ENCODE assay signal across 8 cellular contexts in genomic region chr2:72887032-72887835, GRCh38. TPM values are rescaled to one million over a fixed set of nuclear protein-coding genes. Genes with fewer than 3 reads are reported as not detected.
DNase-seq lines count a peak whose midpoint lies in the region; ATAC-seq and TF ChIP-seq lines count a peak whose summit lies in the region.

TSS of gene SPR (plus strand) at chr2:72887408. CDS start at chr2:72887433, 25 bp downstream.

- no peaks in the 10 kb centered on the region for H3K9me3 ChIP-seq in lower lobe of right lung

- POLR2A ChIA-PET in activated CD4-positive, alpha-beta memory T cell treated with anti-CD3 and anti-CD28 coated beads for 36 hours (lab: Charles Lee) = no interaction called here

- H3K4me1 Mint-ChIP-seq in activated CD4-positive, alpha-beta memory T cell treated with anti-CD3 and anti-CD28 coated beads for 36 hours (ENCODE audit: low read depth) = peaks cover 11% of the 10 kb centered on the region

- intact Hi-C loops in activated CD4-positive, alpha-beta memory T cell treated with anti-CD3 and anti-CD28 coated beads for 36 hours (cut with micrococcal nuclease) = loop anchor here (1.0 to 2.0 kb wide), 2 partner anchors 24 to 116 kb away; no protein-coding TSS in a partner anchor
- intact Hi-C loops in lower lobe of right lung (cut with DNase I) = no loop called here

- peak within 1 kb of the TSS; percentile 69 for H3K4me3 Mint-ChIP-seq in activated CD4-positive, alpha-beta memory T cell treated with anti-CD3 and anti-CD28 coated beads for 36 hours

- no peaks in the 10 kb centered on the region for H3K9me3 Mint-ChIP-seq in activated CD4-positive, alpha-beta memory T cell treated with anti-CD3 and anti-CD28 coated beads for 36 hours

- peaks cover 19% of the 10 kb centered on the region for H3K36me3 ChIP-seq in lower lobe of right lung

- peak; percentile 90 for DNase-seq in AG20443 (ENCODE audit: low spot score)
- DNase-seq in NCI-H446 treated with DMSO at 0.1 percent for 48 hours (lab: John Stamatoyannopoulos, UW) = peak; percentile 5
- peak; percentile 75 for DNase-seq in activated CD4-positive, alpha-beta memory T cell treated with anti-CD3 and anti-CD28 coated beads for 36 hours
- peak; percentile 19 for DNase-seq in effector CD4-positive, alpha-beta T cell
- peak; percentile 88 for DNase-seq in lower lobe of right lung
- DNase-seq in stimulated activated CD4-positive, alpha-beta T cell treated with anti-CD3 and anti-CD28 coated beads, TNF-alpha, amount 100 ng/mL, for 24 hours (ENCODE audit: low read depth in 3 of 3) = peak in 2 of 3 experiments; percentile 45 to 71

- peak; percentile 10 for TF ChIP-seq CTCF in lower lobe of right lung (IDR thresholded peaks at IDR 0.05)

- ATAC-seq in GM18909 (IDR thresholded peaks at IDR 0.05; ENCODE audit: poor library complexity, unreplicated experiment) (peak; percentile 88), HG03108 (IDR thresholded peaks at IDR 0.05; ENCODE audit: unreplicated experiment) (peak; percentile 92), lower lobe of right lung (peak; percentile 93 to 97)

- CTCF ChIA-PET in activated CD4-positive, alpha-beta memory T cell treated with anti-CD3 and anti-CD28 coated beads for 36 hours (lab: Charles Lee) = interaction anchor here (0.7 to 3.2 kb wide), 30 partner anchors 7 to 325 kb away, joined by 3 to 40 read pairs (median 4); partner anchors contain the start of gene EMX1

- peak within 1 kb of the TSS; percentile 81 for H3K27ac ChIP-seq in lower lobe of right lung

- peaks cover 27% of the 10 kb centered on the region for H3K4me1 ChIP-seq in lower lobe of right lung

- H3K27me3 ChIP-seq in lower lobe of right lung (ENCODE audit: low read depth) = no peaks in the 10 kb centered on the region

- H3K27me3 Mint-ChIP-seq in activated CD4-positive, alpha-beta memory T cell treated with anti-CD3 and anti-CD28 coated beads for 36 hours = peaks cover 63% of the 10 kb centered on the region

- no peak within 1 kb of the TSS for H3K27ac Mint-ChIP-seq in activated CD4-positive, alpha-beta memory T cell treated with anti-CD3 and anti-CD28 coated beads for 36 hours

- H3K36me3 Mint-ChIP-seq in activated CD4-positive, alpha-beta memory T cell treated with anti-CD3 and anti-CD28 coated beads for 36 hours = peaks cover 4% of the 10 kb centered on the region

- peak within 1 kb of the TSS; percentile 74 for H3K4me3 ChIP-seq in lower lobe of right lung

RNA-seq across cellular contexts. Expression of gene SPR, which starts in this region (rescaled TPM):
- 1 to 10 TPM; 7.1 to 8.5 TPM for total RNA-seq in activated CD4-positive, alpha-beta memory T cell treated with anti-CD3 and anti-CD28 coated beads for 36 hours
- total RNA-seq in lower lobe of right lung = 46.2 TPM

Comparison
In these comparisons a context has a peak if more than half of its experiments do, and no peak if none do; other contexts are left out.
1. Peak in every context shown above with its lines: DNase-seq, ATAC-seq, H3K4me3 ChIP-seq and H3K27ac ChIP-seq.
2. DNase-seq: peak in every context shown above with its lines; median percentile 90 in AG20443; 88 in lower lobe of right lung; 75 in activated CD4-positive, alpha-beta memory T cell treated with anti-CD3 and anti-CD28 coated beads for 36 hours; 58 in stimulated activated CD4-positive, alpha-beta T cell treated with anti-CD3 and anti-CD28 coated beads, TNF-alpha, amount 100 ng/mL, for 24 hours; 19 in effector CD4-positive, alpha-beta T cell; 5 in NCI-H446 treated with DMSO at 0.1 percent for 48 hours.